In genomic region chr3:113018461-113019181, GRCh38 we compare ENCODE assay signal across 8 cellular contexts. TPM values are rescaled to one million over a fixed set of nuclear protein-coding genes. Genes with fewer than 3 reads are reported as not detected.
DNase-seq lines count a peak whose midpoint lies in the region; ATAC-seq, FAIRE-seq and TF ChIP-seq lines count a peak whose summit lies in the region.

No MANE protein-coding gene starts in this region.

- H3K36me3 ChIP-seq in HepG2 (replicated peaks in 1 of 2; ENCODE audit: control insufficient read depth in 1 of 2, insufficient read depth in 2 of 2, low read length in 2 of 2) (peaks cover 7 to 26% of the 10 kb centered on the region in 2 experiments; a peak in 4 of 5 replicates), testis (ENCODE audit: low read depth, missing control alignments) (no peaks in the 10 kb centered on the region)

- intact Hi-C loops in HepG2 (cut with micrococcal nuclease; ENCODE audit: unreplicated experiment) = loop anchor here (2.0 kb wide), 1 partner anchor 28 kb away; the partner anchor contains the start of gene GTPBP8
- intact Hi-C loops in testis (cut with DNase I; ENCODE audit: low total_unique reads) = no loop called here

- in situ Hi-C loops in HepG2 (cut with HindIII; ENCODE audit: extremely low pct_ligation_motif_present, low pct_unique_long_range_greater_than_20kb) = no loop called here

- TF ChIP-seq POLR2A in HepG2 (IDR thresholded peaks at IDR 0.05; ENCODE audit: insufficient read depth in 1 of 2, low read depth in 2 of 2, low read length in 2 of 2) (no peak), testis (IDR thresholded peaks at IDR 0.05) (no peak)

- H3K27ac Mint-ChIP-seq in brain = peak overlapping the region; percentile 91 to 98 (median 96)

- peak overlapping the region; percentile 84 for H3K4me2 ChIP-seq in HepG2 (ENCODE audit: low read depth, low read length)

- no peak for TF ChIP-seq CTCF in LNCaP clone FGC (IDR thresholded peaks at IDR 0.05; ENCODE audit: control insufficient read depth, extremely low read depth, insufficient read depth)
- TF ChIP-seq CTCF in brain (conservative IDR thresholded peaks at IDR 0.05) = no peak
- TF ChIP-seq CTCF in HepG2 (CRISPR knock-in tag; IDR thresholded peaks at IDR 0.05) = no peak
- no peak for TF ChIP-seq CTCF in testis (IDR thresholded peaks at IDR 0.05)

- 8% methylated on average over 14 of the region's 14 CpGs for WGBS in HepG2 (ENCODE audit: low lambda C conversion rate)
- 7 to 9% methylated on average over 12 to 14 of the region's 14 CpGs for WGBS in testis, 2 donors

- CTCF ChIA-PET in HepG2 (lab: Yijun Ruan, JAX; ENCODE audit: low intra/inter-chr PET ratio, low total read pairs) = no interaction called here

- DNase-seq in NCI-H2029 (lab: John Stamatoyannopoulos, UW) = peak; percentile 33
- no peak for DNase-seq in NCI-H2029 treated with DMSO at 0.1 percent for 48 hours (lab: John Stamatoyannopoulos, UW)
- no peak for DNase-seq in LNCaP clone FGC (ENCODE audit: low read depth)
- DNase-seq in HepG2 (ENCODE audit: low spot score) = no peak
- peak; percentile 18 for DNase-seq in testis
- no peak for DNase-seq in DMS114 treated with DMSO at 0.1 percent for 48 hours (lab: John Stamatoyannopoulos, UW; ENCODE audit: unreplicated experiment)

- FAIRE-seq in HepG2 (lab: Jason Lieb, UNC) = no peak

- peaks cover 27% of the 10 kb centered on the region for H3K36me3 Mint-ChIP-seq in brain

- peaks cover 42% of the 10 kb centered on the region for H3K79me2 ChIP-seq in HepG2 (ENCODE audit: insufficient read depth, low read length)

- H3K4me3 ChIP-seq in LNCaP clone FGC (ENCODE audit: low read depth, low read length) (peak overlapping the region; percentile 83), HepG2 (replicated peaks in 1 of 3; ENCODE audit: insufficient read depth in 1 of 3, low read depth in 2 of 3, low read length in 3 of 3) (peak overlapping the region; percentile 84 to 97 (median 96)), testis (peak overlapping the region; percentile 68 to 89)

- H2AFZ ChIP-seq in HepG2 (ENCODE audit: low read length) = no peak overlapping the region

- BruUV-seq in HepG2 (replicated peaks; lab: Mats Ljungman, UMichigan) = TSS peak; percentile 48

- H3K9me3 ChIP-seq in HepG2 (ENCODE audit: low read length) = no peaks in the 10 kb centered on the region
- H3K9me3 ChIP-seq in testis = no peaks in the 10 kb centered on the region

- no peak for TF ChIP-seq RAD21 in HepG2 (CRISPR knock-in tag; IDR thresholded peaks at IDR 0.05)

- TF ChIP-seq EP300 in HepG2 (IDR thresholded peaks at IDR 0.05; ENCODE audit: low read depth in 2 of 2, low read length in 2 of 2) (no peak), HepG2 (CRISPR knock-in tag; IDR thresholded peaks at IDR 0.05; ENCODE audit: borderline replicate concordance) (no peak)

- peaks cover 64% of the 10 kb centered on the region for H3K4me1 Mint-ChIP-seq in brain

- POLR2A ChIA-PET in HepG2 (lab: Yijun Ruan, JAX) = interaction anchor here (0.7 to 2.6 kb wide), 9 partner anchors 9 to 727 kb away, joined by 3 to 61 read pairs (median 4); partner anchors contain the start of genes ATG3, GTPBP8 and SLC35A5

- H3K27me3 ChIP-seq in HepG2 (ENCODE audit: control insufficient read depth in 1 of 2, insufficient read depth in 2 of 2, low read length in 2 of 2) (no peaks in the 10 kb centered on the region; a peak in 1 of 5 replicates), testis (no peaks in the 10 kb centered on the region)

- H3K27me3 Mint-ChIP-seq in brain = peaks cover 4% of the 10 kb centered on the region

- no peaks in the 10 kb centered on the region for H3K9me3 Mint-ChIP-seq in brain

- peak overlapping the region; percentile 88 for H3K9ac ChIP-seq in HepG2 (ENCODE audit: insufficient read depth, low read depth, low read length)

- no peaks in the 10 kb centered on the region for H4K20me1 ChIP-seq in HepG2 (ENCODE audit: insufficient read depth, low read length)

- H3K27ac ChIP-seq in HepG2 (ENCODE audit: extremely low read length, insufficient read depth, low read length) (peak overlapping the region; percentile 92), testis (peak overlapping the region; percentile 93 to 95)

- H3K4me1 ChIP-seq in HepG2 (ENCODE audit: insufficient read depth, low read length) = peaks cover 24% of the 10 kb centered on the region
- peaks cover 9% of the 10 kb centered on the region for H3K4me1 ChIP-seq in testis

- ATAC-seq in HepG2 = no peak
- ATAC-seq in GM19324 (IDR thresholded peaks at IDR 0.05; ENCODE audit: low FRiP score, unreplicated experiment) = no peak

- peak overlapping the region; percentile 88 to 94 (median 90) for H3K4me3 Mint-ChIP-seq in brain

TF ChIP-seq in HepG2, 621 proteins besides CTCF, POLR2A, EP300 and RAD21 (continues in another document):
- TF ChIP-seq MXD1 (CRISPR knock-in tag; IDR thresholded peaks at IDR 0.05) (no peak), RARA (CRISPR knock-in tag; IDR thresholded peaks at IDR 0.05) (no peak), ZNF275 (CRISPR knock-in tag; IDR thresholded peaks at IDR 0.05; ENCODE audit: borderline replicate concordance) (peak; percentile 12; the same call in 1 of the 2 replicates), SMAD1 (CRISPR knock-in tag; IDR thresholded peaks at IDR 0.05; ENCODE audit: borderline replicate concordance, low read depth) (no peak)

RNA-seq across cellular contexts. Expression of gene GTPBP8, which starts 27.8 kb away (rescaled TPM):
- polyA plus RNA-seq in brain (ENCODE audit: insufficient read depth, low read depth, low replicate concordance) (4.9 TPM), HepG2 (2011; rRNA removed) (9.1 and 12.5 TPM in 2 replicates), testis (ENCODE audit: insufficient read depth, low read depth, low replicate concordance) (39.3 TPM)
- total RNA-seq in HepG2 (2016; rRNA removed; fragmentation: Illumina TruSeq; extraction: Trizol) (16.7 and 26.7 TPM in 2 replicates), testis (10 to 100 TPM; 37.7 to 50.7 TPM)
- total RNA-seq in HepG2 (2016; cell fraction: cytosol; rRNA removed; fragmentation: Illumina TruSeq; extraction: Trizol; ENCODE audit: low read depth) = 4.1 and 5.9 TPM in 2 replicates
- total RNA-seq in HepG2 (2016; cell fraction: insoluble cytoplasmic fraction; rRNA removed; fragmentation: Illumina TruSeq; extraction: Trizol) = 18.2 and 28.9 TPM in 2 replicates
- total RNA-seq in HepG2 (2016; cell fraction: membrane; rRNA removed; fragmentation: Illumina TruSeq; extraction: Trizol) = 7.1 and 9.6 TPM in 2 replicates
- 11.9 and 13.8 TPM in 2 replicates for total RNA-seq in HepG2 (2016; cell fraction: nucleus; rRNA removed; fragmentation: Illumina TruSeq; extraction: Trizol)
- 13.0 and 18.4 TPM in 2 replicates for polyA plus RNA-seq in HepG2 (2011; cell fraction: cytosol; rRNA removed)
- 17.1 and 17.4 TPM in 2 replicates for polyA plus RNA-seq in HepG2 (2011; cell fraction: nucleus; rRNA removed)
- 10.1 and 10.3 TPM in 2 replicates for polyA plus RNA-seq in HepG2 (2012)
- polyA plus RNA-seq in HepG2 (2016; cell fraction: cytosol; fragmentation: Illumina TruSeq; extraction: Trizol; ENCODE audit: low read depth) = 4.4 and 5.3 TPM in 2 replicates
- polyA plus RNA-seq in HepG2 (2016; cell fraction: insoluble cytoplasmic fraction; fragmentation: Illumina TruSeq; extraction: Trizol; ENCODE audit: low read depth) = 21.6 and 26.4 TPM in 2 replicates
- 6.3 and 6.8 TPM in 2 replicates for polyA plus RNA-seq in HepG2 (2016; cell fraction: membrane; fragmentation: Illumina TruSeq; extraction: Trizol; ENCODE audit: low read depth)
- 12.4 and 13.5 TPM in 2 replicates for polyA plus RNA-seq in HepG2 (2016; cell fraction: nucleus; fragmentation: Illumina TruSeq; extraction: Trizol; ENCODE audit: insufficient read depth, low read depth)
- polyA minus RNA-seq in HepG2 (2011; rRNA and poly(A)+ RNA removed; ENCODE audit: low replicate concordance) = 38.5 and 39.1 TPM in 2 replicates
- polyA minus RNA-seq in HepG2 (2011; cell fraction: cytosol; rRNA and poly(A)+ RNA removed) = 8.9 and 9.7 TPM in 2 replicates
- 29.7 and 32.4 TPM in 2 replicates for polyA minus RNA-seq in HepG2 (2011; cell fraction: nucleus; rRNA and poly(A)+ RNA removed)

RNA-seq across cellular contexts. Expression of gene CD200R1, which starts 43.7 kb away (rescaled TPM):
- polyA plus RNA-seq in brain (ENCODE audit: insufficient read depth, low read depth, low replicate concordance) (not detected), HepG2 (2011; rRNA removed) (0.04 and 0.05 TPM in 2 replicates), testis (ENCODE audit: insufficient read depth, low read depth, low replicate concordance) (1.5 TPM)
- total RNA-seq in HepG2 (2016; rRNA removed; fragmentation: Illumina TruSeq; extraction: Trizol) (not detected in 2 replicates), testis (1 to 10 TPM; 1.3 to 1.7 TPM)
- not detected in 2 replicates for total RNA-seq in HepG2 (2016; cell fraction: cytosol; rRNA removed; fragmentation: Illumina TruSeq; extraction: Trizol; ENCODE audit: low read depth)
- not detected in 2 replicates for total RNA-seq in HepG2 (2016; cell fraction: insoluble cytoplasmic fraction; rRNA removed; fragmentation: Illumina TruSeq; extraction: Trizol)
- total RNA-seq in HepG2 (2016; cell fraction: membrane; rRNA removed; fragmentation: Illumina TruSeq; extraction: Trizol) = not detected in 2 replicates
- not detected in 2 replicates for total RNA-seq in HepG2 (2016; cell fraction: nucleus; rRNA removed; fragmentation: Illumina TruSeq; extraction: Trizol)
- polyA plus RNA-seq in HepG2 (2011; cell fraction: cytosol; rRNA removed) = not detected in 2 replicates
- polyA plus RNA-seq in HepG2 (2011; cell fraction: nucleus; rRNA removed) = not detected in 2 replicates
- not detected in 2 replicates for polyA plus RNA-seq in HepG2 (2012)
- polyA plus RNA-seq in HepG2 (2016; cell fraction: cytosol; fragmentation: Illumina TruSeq; extraction: Trizol; ENCODE audit: low read depth) = not detected in 2 replicates
- polyA plus RNA-seq in HepG2 (2016; cell fraction: insoluble cytoplasmic fraction; fragmentation: Illumina TruSeq; extraction: Trizol; ENCODE audit: low read depth) = not detected in 2 replicates
- not detected in 2 replicates for polyA plus RNA-seq in HepG2 (2016; cell fraction: membrane; fragmentation: Illumina TruSeq; extraction: Trizol; ENCODE audit: low read depth)
- polyA plus RNA-seq in HepG2 (2016; cell fraction: nucleus; fragmentation: Illumina TruSeq; extraction: Trizol; ENCODE audit: insufficient read depth, low read depth) = not detected in 2 replicates
- polyA minus RNA-seq in HepG2 (2011; rRNA and poly(A)+ RNA removed; ENCODE audit: low replicate concordance) = not detected in 2 replicates
- polyA minus RNA-seq in HepG2 (2011; cell fraction: cytosol; rRNA and poly(A)+ RNA removed) = not detected in 2 replicates
- not detected in 2 replicates for polyA minus RNA-seq in HepG2 (2011; cell fraction: nucleus; rRNA and poly(A)+ RNA removed)

Comparison
In these comparisons a context has a peak if more than half of its experiments do, and no peak if none do; other contexts are left out.
1. DNase-seq: peak in NCI-H2029 (single experiment) and testis (single experiment); none in NCI-H2029 treated with DMSO at 0.1 percent for 48 hours (single experiment), LNCaP clone FGC (single experiment), HepG2 (single experiment) and DMS114 treated with DMSO at 0.1 percent for 48 hours (single experiment).
2. Peak in every context shown above with its lines, with median percentiles within 50 percentile points of each other: H3K4me3 ChIP-seq.